In the genomic region with DNA sequence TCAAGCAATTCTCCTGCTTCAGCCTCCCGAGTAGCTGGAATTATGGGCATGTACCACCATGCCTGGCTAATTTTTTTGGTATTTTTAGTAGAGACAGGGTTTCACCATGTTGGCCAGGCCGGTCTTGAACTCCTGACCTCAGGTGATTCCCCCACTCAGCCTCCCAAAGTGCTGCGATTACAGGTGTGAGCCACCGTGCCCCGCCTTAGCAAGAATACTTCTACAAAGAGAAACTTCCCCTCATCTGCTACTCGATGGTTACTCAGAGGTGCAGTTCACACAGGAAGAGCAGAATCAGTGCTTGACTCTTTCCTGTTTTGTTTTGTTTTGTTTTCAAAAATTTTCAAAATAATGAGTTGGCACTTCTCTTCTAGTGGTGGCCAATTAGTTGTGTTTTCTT, we compare ENCODE assay signal across 7 cellular contexts. TPM values are rescaled to one million over a fixed set of nuclear protein-coding genes. Genes with fewer than 3 reads are reported as not detected.
DNase-seq lines count a peak whose midpoint lies in the region; FAIRE-seq lines count a peak whose summit lies in the region.
"Not testable (repeated sequence)": the region's sequence is repeated elsewhere in the genome, so short reads cannot be mapped to it uniquely, and the experiment has no call there.

No MANE protein-coding gene starts in this region.

- not testable (repeated sequence) for H3K27me3 Mint-ChIP-seq in T-helper 1 cell treated with Interleukin-12 subunit alpha and Interleukin-12 subunit beta and Interleukin-4 antibody, amounts not matched to agents 30 μg/mL and 1 μg/mL, for 36 hours (ENCODE audit: low read depth); activated CD4-positive, alpha-beta T cell treated with anti-CD3 and anti-CD28 coated beads, Interleukin-2, amount 10 ng/mL, durations not matched to agents 7 days and 5 days; activated T-helper 1 cell treated with anti-CD3 and anti-CD28 coated beads, Interleukin-12 subunit alpha, Interleukin-12 subunit beta, Interleukin-2, Interleukin-4 antibody, amounts not matched to agents 30 ng/mL and 10 ng/mL and 1 ng/mL, durations not matched to agents 14 hours and 24 hours and 36 hours (ENCODE audit: insufficient read depth); immature natural killer cell (ENCODE audit: low read depth in 3 of 3)

- intact Hi-C loops in activated T-helper 1 cell treated with anti-CD3 and anti-CD28 coated beads, Interleukin-12 subunit alpha, Interleukin-12 subunit beta, Interleukin-2, Interleukin-4 antibody, amounts not matched to agents 30 ng/mL and 10 ng/mL and 1 ng/mL, durations not matched to agents 14 hours and 24 hours and 36 hours (cut with micrococcal nuclease): loop anchor here (2.0 to 5.0 kb wide), 2 partner anchors 33 to 68 kb away; no protein-coding TSS in a partner anchor

- not testable (repeated sequence) for H3K9me3 Mint-ChIP-seq in T-helper 1 cell treated with Interleukin-12 subunit alpha and Interleukin-12 subunit beta and Interleukin-4 antibody, amounts not matched to agents 30 μg/mL and 1 μg/mL, for 36 hours; activated CD4-positive, alpha-beta T cell treated with anti-CD3 and anti-CD28 coated beads, Interleukin-2, amount 10 ng/mL, durations not matched to agents 7 days and 5 days; activated T-helper 1 cell treated with anti-CD3 and anti-CD28 coated beads, Interleukin-12 subunit alpha, Interleukin-12 subunit beta, Interleukin-2, Interleukin-4 antibody, amounts not matched to agents 30 ng/mL and 10 ng/mL and 1 ng/mL, durations not matched to agents 14 hours and 24 hours and 36 hours; immature natural killer cell

- FAIRE-seq in GM18507 (lab: Jason Lieb, UNC): peak; percentile 71

- POLR2A ChIA-PET in activated CD4-positive, alpha-beta T cell treated with anti-CD3 and anti-CD28 coated beads, Interleukin-2, amount 10 ng/mL, durations not matched to agents 7 days and 5 days (lab: Charles Lee): not testable (repeated sequence)

- H3K4me1 Mint-ChIP-seq in T-helper 1 cell treated with Interleukin-12 subunit alpha and Interleukin-12 subunit beta and Interleukin-4 antibody, amounts not matched to agents 30 μg/mL and 1 μg/mL, for 36 hours (ENCODE audit: low read depth): peaks cover 37% of the 10 kb centered on the region
- peaks cover 28% of the 10 kb centered on the region for H3K4me1 Mint-ChIP-seq in activated CD4-positive, alpha-beta T cell treated with anti-CD3 and anti-CD28 coated beads, Interleukin-2, amount 10 ng/mL, durations not matched to agents 7 days and 5 days
- peaks cover 39% of the 10 kb centered on the region for H3K4me1 Mint-ChIP-seq in activated T-helper 1 cell treated with anti-CD3 and anti-CD28 coated beads, Interleukin-12 subunit alpha, Interleukin-12 subunit beta, Interleukin-2, Interleukin-4 antibody, amounts not matched to agents 30 ng/mL and 10 ng/mL and 1 ng/mL, durations not matched to agents 14 hours and 24 hours and 36 hours (ENCODE audit: low read depth)
- peaks cover 14 to 29% of the 10 kb centered on the region in 2 donors for H3K4me1 Mint-ChIP-seq in immature natural killer cell

- peak overlapping the region; percentile 86 for H3K27ac Mint-ChIP-seq in T-helper 1 cell treated with Interleukin-12 subunit alpha and Interleukin-12 subunit beta and Interleukin-4 antibody, amounts not matched to agents 30 μg/mL and 1 μg/mL, for 36 hours
- peak overlapping the region; percentile 34 for H3K27ac Mint-ChIP-seq in activated CD4-positive, alpha-beta T cell treated with anti-CD3 and anti-CD28 coated beads, Interleukin-2, amount 10 ng/mL, durations not matched to agents 7 days and 5 days
- peak overlapping the region; percentile 59 for H3K27ac Mint-ChIP-seq in activated T-helper 1 cell treated with anti-CD3 and anti-CD28 coated beads, Interleukin-12 subunit alpha, Interleukin-12 subunit beta, Interleukin-2, Interleukin-4 antibody, amounts not matched to agents 30 ng/mL and 10 ng/mL and 1 ng/mL, durations not matched to agents 14 hours and 24 hours and 36 hours
- H3K27ac Mint-ChIP-seq in immature natural killer cell: peak overlapping the region; percentile 60 to 89 (median 84)

- H3K36me3 Mint-ChIP-seq in T-helper 1 cell treated with Interleukin-12 subunit alpha and Interleukin-12 subunit beta and Interleukin-4 antibody, amounts not matched to agents 30 μg/mL and 1 μg/mL, for 36 hours (ENCODE audit: low read depth): peaks cover 11% of the 10 kb centered on the region
- not testable (repeated sequence) for H3K36me3 Mint-ChIP-seq in activated CD4-positive, alpha-beta T cell treated with anti-CD3 and anti-CD28 coated beads, Interleukin-2, amount 10 ng/mL, durations not matched to agents 7 days and 5 days (ENCODE audit: low read depth); activated T-helper 1 cell treated with anti-CD3 and anti-CD28 coated beads, Interleukin-12 subunit alpha, Interleukin-12 subunit beta, Interleukin-2, Interleukin-4 antibody, amounts not matched to agents 30 ng/mL and 10 ng/mL and 1 ng/mL, durations not matched to agents 14 hours and 24 hours and 36 hours (ENCODE audit: low read depth); immature natural killer cell

- H3K4me3 Mint-ChIP-seq in T-helper 1 cell treated with Interleukin-12 subunit alpha and Interleukin-12 subunit beta and Interleukin-4 antibody, amounts not matched to agents 30 μg/mL and 1 μg/mL, for 36 hours: peak overlapping the region; percentile 19
- H3K4me3 Mint-ChIP-seq in activated CD4-positive, alpha-beta T cell treated with anti-CD3 and anti-CD28 coated beads, Interleukin-2, amount 10 ng/mL, durations not matched to agents 7 days and 5 days; activated T-helper 1 cell treated with anti-CD3 and anti-CD28 coated beads, Interleukin-12 subunit alpha, Interleukin-12 subunit beta, Interleukin-2, Interleukin-4 antibody, amounts not matched to agents 30 ng/mL and 10 ng/mL and 1 ng/mL, durations not matched to agents 14 hours and 24 hours and 36 hours: not testable (repeated sequence)
- H3K4me3 Mint-ChIP-seq in immature natural killer cell: peak overlapping the region; percentile 44 to 60 (median 51)

- CTCF ChIA-PET in activated CD4-positive, alpha-beta T cell treated with anti-CD3 and anti-CD28 coated beads, Interleukin-2, amount 10 ng/mL, durations not matched to agents 7 days and 5 days (lab: Charles Lee): interaction anchor here (0.6 to 1.2 kb wide), 2 partner anchors 26 to 45 kb away, joined by 3 to 5 read pairs; no protein-coding TSS in a partner anchor

- not testable (repeated sequence) for DNase-seq in GM18507 (ENCODE audit: extremely low spot score, insufficient read length, low read depth); activated CD4-positive, alpha-beta T cell treated with anti-CD3 and anti-CD28 coated beads, Interleukin-2, amount 10 ng/mL, durations not matched to agents 7 days and 5 days
- DNase-seq in activated T-helper 1 cell treated with anti-CD3 and anti-CD28 coated beads, Interleukin-12 subunit alpha, Interleukin-12 subunit beta, Interleukin-2, Interleukin-4 antibody, amounts not matched to agents 30 ng/mL and 10 ng/mL and 1 ng/mL, durations not matched to agents 14 hours and 24 hours and 36 hours (ENCODE audit: low spot score): peak; percentile 49
- DNase-seq in central memory CD4-positive, alpha-beta T cell: peak; percentile 18
- DNase-seq in immature natural killer cell: peak; percentile 33 to 44 (median 42)
- DNase-seq in stimulated activated CD4-positive, alpha-beta T cell treated with anti-CD3 and anti-CD28 coated beads, Interleukin-1b, Interleukin-23, amount 100 ng/mL, for 48 hours: peak; percentile 66

RNA-seq across cellular contexts. Expression of a gene that starts 15.3 kb away (rescaled TPM):
- total RNA-seq in activated CD4-positive, alpha-beta T cell treated with anti-CD3 and anti-CD28 coated beads, Interleukin-2, amount 10 ng/mL, durations not matched to agents 7 days and 5 days: 1 to 10 TPM; 1.1 TPM
- 1.6 and 1.9 TPM in 2 replicates for total RNA-seq in activated T-helper 1 cell treated with anti-CD3 and anti-CD28 coated beads, Interleukin-12 subunit alpha, Interleukin-12 subunit beta, Interleukin-2, Interleukin-4 antibody, amounts not matched to agents 30 ng/mL and 10 ng/mL and 1 ng/mL, durations not matched to agents 14 hours and 24 hours and 36 hours
- polyA plus RNA-seq in immature natural killer cell: 1 to 10 TPM in 1 of 3 donors, under 1 TPM in 2; 0.19 to 2.4 (median 0.35) TPM

RNA-seq across cellular contexts. Expression of a gene that starts 42.3 kb away (rescaled TPM):
- 10 to 100 TPM in 1 of 2 experiments, 1 to 10 TPM in 1; 9.8 to 12.2 TPM for total RNA-seq in activated CD4-positive, alpha-beta T cell treated with anti-CD3 and anti-CD28 coated beads, Interleukin-2, amount 10 ng/mL, durations not matched to agents 7 days and 5 days
- total RNA-seq in activated T-helper 1 cell treated with anti-CD3 and anti-CD28 coated beads, Interleukin-12 subunit alpha, Interleukin-12 subunit beta, Interleukin-2, Interleukin-4 antibody, amounts not matched to agents 30 ng/mL and 10 ng/mL and 1 ng/mL, durations not matched to agents 14 hours and 24 hours and 36 hours: 9.6 and 9.8 TPM in 2 replicates
- polyA plus RNA-seq in immature natural killer cell: 1 to 10 TPM; 4.6 to 8.6 (median 4.7) TPM

Comparison
In these comparisons a context has a peak if more than half of its experiments do, and no peak if none do; other contexts are left out.
1. H3K27ac Mint-ChIP-seq: peak in every context shown above with its lines; median percentile 86 in T-helper 1 cell treated with Interleukin-12 subunit alpha and Interleukin-12 subunit beta and Interleukin-4 antibody, amounts not matched to agents 30 μg/mL and 1 μg/mL, for 36 hours; 84 in immature natural killer cell; 59 in activated T-helper 1 cell treated with anti-CD3 and anti-CD28 coated beads, Interleukin-12 subunit alpha, Interleukin-12 subunit beta, Interleukin-2, Interleukin-4 antibody, amounts not matched to agents 30 ng/mL and 10 ng/mL and 1 ng/mL, durations not matched to agents 14 hours and 24 hours and 36 hours; 34 in activated CD4-positive, alpha-beta T cell treated with anti-CD3 and anti-CD28 coated beads, Interleukin-2, amount 10 ng/mL, durations not matched to agents 7 days and 5 days.